ENCODE assay signal across 17 cellular contexts in genomic region chr21:14056771-14057191, GRCh38.
"Had no signal": no experiment of that assay in that cellular context is flagged by ENCODE, and none has a peak within 500 bp of the region (broad histone marks: within the 10 kb centered on the region; RNA-seq: fewer than 3 reads in every experiment).

No MANE protein-coding gene starts in this region.

- H3K4me1 ChIP-seq: gastroesophageal sphincter had no signal

- H3K4me3 ChIP-seq: dorsolateral prefrontal cortex, gastroesophageal sphincter, thoracic aorta had no signal

- H3K27ac Mint-ChIP-seq: activated CD4-positive, alpha-beta memory T cell treated with anti-CD3 and anti-CD28 coated beads, Interleukin-2, amount 10 ng/mL, durations not matched to agents 7 days and 5 days; activated naive CD4-positive, alpha-beta T cell treated with anti-CD3 and anti-CD28 coated beads for 36 hours; activated naive CD8-positive, alpha-beta T cell treated with anti-CD3 and anti-CD28 coated beads, Interleukin-2, amount 50 U/mL, for 24 hours; activated T-cell treated with anti-CD3 and anti-CD28 coated beads, Interleukin-2, amount 50 U/mL, for 24 hours; activated T-helper 2 cell treated with anti-CD3 and anti-CD28 coated beads, Interferon-gamma antibody, Interleukin-2, Interleukin-4, amounts not matched to agents 10 μg/mL and 5 μg/mL and 100 μg/mL, durations not matched to agents 14 hours and 24 hours and 36 hours; immature natural killer cell; natural killer cell treated with Interleukin-12 subunit alpha and Interleukin-12 subunit beta and Interleukin-15 and Interleukin-18, amount 100 ng/mL, for 72 hours had no signal

- DNase-seq: activated CD4-positive, alpha-beta memory T cell treated with anti-CD3 and anti-CD28 coated beads, Interleukin-2, amount 10 ng/mL, durations not matched to agents 7 days and 5 days; activated naive CD4-positive, alpha-beta T cell treated with anti-CD3 and anti-CD28 coated beads for 36 hours; activated naive CD8-positive, alpha-beta T cell treated with anti-CD3 and anti-CD28 coated beads, Interleukin-2, amount 50 U/mL, for 24 hours; activated T-cell treated with anti-CD3 and anti-CD28 coated beads, Interleukin-2, amount 50 U/mL, for 24 hours; anterior cingulate cortex; brain microvascular endothelial cell; central memory CD4-positive, alpha-beta T cell; immature natural killer cell; nucleus accumbens; retina; stimulated activated CD4-positive, alpha-beta T cell treated with anti-CD3 and anti-CD28 coated beads, Interleukin-2, amount 100 ng/mL, for 48 hours; T-helper 2 cell had no signal

- H3K27me3 Mint-ChIP-seq: activated CD4-positive, alpha-beta memory T cell treated with anti-CD3 and anti-CD28 coated beads, Interleukin-2, amount 10 ng/mL, durations not matched to agents 7 days and 5 days; activated naive CD8-positive, alpha-beta T cell treated with anti-CD3 and anti-CD28 coated beads, Interleukin-2, amount 50 U/mL, for 24 hours; activated T-cell treated with anti-CD3 and anti-CD28 coated beads, Interleukin-2, amount 50 U/mL, for 24 hours; natural killer cell treated with Interleukin-12 subunit alpha and Interleukin-12 subunit beta and Interleukin-15 and Interleukin-18, amount 100 ng/mL, for 72 hours had no signal

- ATAC-seq: activated naive CD8-positive, alpha-beta T cell treated with anti-CD3 and anti-CD28 coated beads, Interleukin-2, amount 50 U/mL, for 24 hours; gastroesophageal sphincter had no signal

- H3K9me3 Mint-ChIP-seq: activated naive CD4-positive, alpha-beta T cell treated with anti-CD3 and anti-CD28 coated beads for 36 hours; activated T-cell treated with anti-CD3 and anti-CD28 coated beads, Interleukin-2, amount 50 U/mL, for 24 hours; activated T-helper 2 cell treated with anti-CD3 and anti-CD28 coated beads, Interferon-gamma antibody, Interleukin-2, Interleukin-4, amounts not matched to agents 10 μg/mL and 5 μg/mL and 100 μg/mL, durations not matched to agents 14 hours and 24 hours and 36 hours had no signal

- H3K36me3 ChIP-seq: brain microvascular endothelial cell, gastroesophageal sphincter, thoracic aorta had no signal

- H3K36me3 Mint-ChIP-seq: immature natural killer cell; natural killer cell treated with Interleukin-12 subunit alpha and Interleukin-12 subunit beta and Interleukin-15 and Interleukin-18, amount 100 ng/mL, for 72 hours had no signal

- H3K27me3 ChIP-seq: brain microvascular endothelial cell, dorsolateral prefrontal cortex, gastroesophageal sphincter had no signal

- H3K9me3 ChIP-seq: gastroesophageal sphincter, thoracic aorta had no signal

- H3K4me3 Mint-ChIP-seq: activated CD4-positive, alpha-beta memory T cell treated with anti-CD3 and anti-CD28 coated beads, Interleukin-2, amount 10 ng/mL, durations not matched to agents 7 days and 5 days; activated naive CD4-positive, alpha-beta T cell treated with anti-CD3 and anti-CD28 coated beads for 36 hours; activated naive CD8-positive, alpha-beta T cell treated with anti-CD3 and anti-CD28 coated beads, Interleukin-2, amount 50 U/mL, for 24 hours; activated T-cell treated with anti-CD3 and anti-CD28 coated beads, Interleukin-2, amount 50 U/mL, for 24 hours; immature natural killer cell; natural killer cell treated with Interleukin-12 subunit alpha and Interleukin-12 subunit beta and Interleukin-15 and Interleukin-18, amount 100 ng/mL, for 72 hours had no signal

- H3K27ac ChIP-seq: brain microvascular endothelial cell, dorsolateral prefrontal cortex, gastroesophageal sphincter, thoracic aorta had no signal

- H3K4me1 Mint-ChIP-seq: activated CD4-positive, alpha-beta memory T cell treated with anti-CD3 and anti-CD28 coated beads, Interleukin-2, amount 10 ng/mL, durations not matched to agents 7 days and 5 days; activated naive CD8-positive, alpha-beta T cell treated with anti-CD3 and anti-CD28 coated beads, Interleukin-2, amount 50 U/mL, for 24 hours; immature natural killer cell had no signal
